Comparison of ENCODE assay signal across 17 cellular contexts in genomic region chr3:12963184-12963868, GRCh38.
DNase-seq lines count a peak whose midpoint lies in the region; ATAC-seq and TF ChIP-seq lines count a peak whose summit lies in the region.
"Had no signal": no experiment of that assay in that cellular context is flagged by ENCODE, and none has a peak within 500 bp of the region (broad histone marks: within the 10 kb centered on the region; RNA-seq: fewer than 3 reads in every experiment).

No MANE protein-coding gene starts in this region.

- CTCF ChIA-PET in activated CD4-positive, alpha-beta T cell treated with anti-CD3 and anti-CD28 coated beads, Interleukin-2, amount 10 ng/mL, durations not matched to agents 7 days and 5 days (lab: Charles Lee) = interaction anchor here (1.1 to 2.7 kb wide), 3 partner anchors 14 to 37 kb away, joined by 3 to 10 read pairs (median 3); no protein-coding TSS in a partner anchor

- POLR2A ChIA-PET in activated CD4-positive, alpha-beta T cell treated with anti-CD3 and anti-CD28 coated beads, Interleukin-2, amount 10 ng/mL, durations not matched to agents 7 days and 5 days (lab: Charles Lee) = no interaction called here

- no peaks in the 10 kb centered on the region for H3K9me3 ChIP-seq in T-helper 17 cell (ENCODE audit: control insufficient read depth, low read length, poor library complexity, severe bottlenecking)
- no peaks in the 10 kb centered on the region for H3K9me3 ChIP-seq in colonic mucosa
- H3K9me3 ChIP-seq: A549, prostate gland, transverse colon had no signal

- peak; percentile 39 for DNase-seq in activated CD4-positive, alpha-beta T cell treated with anti-CD3 and anti-CD28 coated beads, Interleukin-2, amount 10 ng/mL, durations not matched to agents 7 days and 5 days
- no peak for DNase-seq in activated CD4-positive, alpha-beta T cell treated with anti-CD3 and anti-CD28 coated beads for 1 hour
- DNase-seq in T-helper 17 cell = no peak
- no peak for DNase-seq in dorsolateral prefrontal cortex
- peak; percentile 61 for DNase-seq in stimulated activated CD8-positive, alpha-beta memory T cell treated with anti-CD3 and anti-CD28 coated beads, Interleukin-4, amount 100 ng/mL, for 48 hours
- DNase-seq in colonic mucosa = no peak
- DNase-seq in progenitor cell of endocrine pancreas (ENCODE audit: low spot score, unreplicated experiment) = no peak
- DNase-seq: activated CD8-positive, alpha-beta memory T cell treated with anti-CD3 and anti-CD28 coated beads for 24 hours; DMS 273 treated with DMSO at 0.1 percent for 48 hours; H7; NCI-H2171 treated with DMSO at 0.1 percent for 48 hours; OCI-M1; transverse colon had no signal

- H3K36me3 Mint-ChIP-seq in activated CD4-positive, alpha-beta T cell treated with anti-CD3 and anti-CD28 coated beads, Interleukin-2, amount 10 ng/mL, durations not matched to agents 7 days and 5 days (ENCODE audit: low read depth) = peaks cover 24% of the 10 kb centered on the region
- H3K36me3 Mint-ChIP-seq in T-helper 17 cell (ENCODE audit: low read depth) (peaks cover 2% of the 10 kb centered on the region), progenitor cell of endocrine pancreas (ENCODE audit: insufficient read depth) (no peaks in the 10 kb centered on the region)

- no peak overlapping the region for H3K9ac ChIP-seq in colonic mucosa (ENCODE audit: low read depth in 2 of 2, low read length in 2 of 2)

- H3K27me3 Mint-ChIP-seq in activated CD4-positive, alpha-beta T cell treated with anti-CD3 and anti-CD28 coated beads, Interleukin-2, amount 10 ng/mL, durations not matched to agents 7 days and 5 days = no peaks in the 10 kb centered on the region
- H3K27me3 Mint-ChIP-seq in T-helper 17 cell (no peaks in the 10 kb centered on the region), progenitor cell of endocrine pancreas (peaks cover under 1% of the 10 kb centered on the region)
- H3K27me3 Mint-ChIP-seq: memory B cell had no signal

- peak overlapping the region in 1 of 59 donors; percentile 9 for H3K4me3 ChIP-seq in dorsolateral prefrontal cortex
- H3K4me3 ChIP-seq in colonic mucosa = no peak overlapping the region
- H3K4me3 ChIP-seq: A549, prostate gland, transverse colon had no signal

- no peaks in the 10 kb centered on the region for H3K9me3 Mint-ChIP-seq in activated CD4-positive, alpha-beta T cell treated with anti-CD3 and anti-CD28 coated beads, Interleukin-2, amount 10 ng/mL, durations not matched to agents 7 days and 5 days
- no peaks in the 10 kb centered on the region for H3K9me3 Mint-ChIP-seq in progenitor cell of endocrine pancreas (ENCODE audit: low read depth)
- H3K9me3 Mint-ChIP-seq: memory B cell had no signal

- no peaks in the 10 kb centered on the region for H3K36me3 ChIP-seq in colonic mucosa
- H3K36me3 ChIP-seq: prostate gland, transverse colon had no signal

- H3K27ac ChIP-seq in dorsolateral prefrontal cortex (peak overlapping the region in 43 of 59 donors; percentile 10 to 86 (median 68)), colonic mucosa (no peak overlapping the region)
- H3K27ac ChIP-seq: A549 had no signal

- TF ChIP-seq CTCF in dorsolateral prefrontal cortex (IDR thresholded peaks at IDR 0.05 in 54 of 56, conservative IDR thresholded peaks at IDR 0.05 in 2 of 56; ENCODE audit: low read depth in 1 of 56, partially characterized antibody in 56 of 56) (no peak), colonic mucosa (IDR thresholded peaks at IDR 0.05) (no peak), progenitor cell of endocrine pancreas (IDR thresholded peaks at IDR 0.05; ENCODE audit: unreplicated experiment) (no peak)

- no peak overlapping the region for H3K4me3 Mint-ChIP-seq in activated CD4-positive, alpha-beta T cell treated with anti-CD3 and anti-CD28 coated beads, Interleukin-2, amount 10 ng/mL, durations not matched to agents 7 days and 5 days
- H3K4me3 Mint-ChIP-seq in T-helper 17 cell = peak overlapping the region; percentile 69
- H3K4me3 Mint-ChIP-seq in progenitor cell of endocrine pancreas (ENCODE audit: low read depth) = no peak overlapping the region
- H3K4me3 Mint-ChIP-seq: memory B cell had no signal

- H3K27me3 ChIP-seq in dorsolateral prefrontal cortex (no peaks in the 10 kb centered on the region), colonic mucosa (no peaks in the 10 kb centered on the region)
- H3K27me3 ChIP-seq: transverse colon had no signal

- peak overlapping the region; percentile 75 for H3K27ac Mint-ChIP-seq in activated CD4-positive, alpha-beta T cell treated with anti-CD3 and anti-CD28 coated beads, Interleukin-2, amount 10 ng/mL, durations not matched to agents 7 days and 5 days
- H3K27ac Mint-ChIP-seq in T-helper 17 cell (peak overlapping the region; percentile 27), progenitor cell of endocrine pancreas (no peak overlapping the region)

- intact Hi-C loops in dorsolateral prefrontal cortex (cut with DNase I) (loop anchor here in 1 of 2 donors (2.0 to 10.0 kb wide), 2 partner anchors 15 to 299 kb away; partner anchors contain the start of gene RAF1), colonic mucosa (cut with DNase I) (no loop called here)

- peaks cover 84% of the 10 kb centered on the region for H3K4me1 Mint-ChIP-seq in activated CD4-positive, alpha-beta T cell treated with anti-CD3 and anti-CD28 coated beads, Interleukin-2, amount 10 ng/mL, durations not matched to agents 7 days and 5 days
- H3K4me1 Mint-ChIP-seq in T-helper 17 cell = peaks cover 74% of the 10 kb centered on the region
- peaks cover 45% of the 10 kb centered on the region for H3K4me1 Mint-ChIP-seq in progenitor cell of endocrine pancreas (ENCODE audit: low read depth)

- no peak for ATAC-seq in T-helper 17 cell
- no peak for ATAC-seq in GM19395 (IDR thresholded peaks at IDR 0.05; ENCODE audit: unreplicated experiment)
- ATAC-seq: A549 had no signal

- H3K4me1 ChIP-seq in colonic mucosa = peaks cover 18% of the 10 kb centered on the region

Comparison
In these comparisons a context has a peak if more than half of its experiments do, and no peak if none do; other contexts are left out.
1. DNase-seq: peak in activated CD4-positive, alpha-beta T cell treated with anti-CD3 and anti-CD28 coated beads, Interleukin-2, amount 10 ng/mL, durations not matched to agents 7 days and 5 days (single experiment) and stimulated activated CD8-positive, alpha-beta memory T cell treated with anti-CD3 and anti-CD28 coated beads, Interleukin-4, amount 100 ng/mL, for 48 hours (single experiment); none in activated CD4-positive, alpha-beta T cell treated with anti-CD3 and anti-CD28 coated beads for 1 hour (single experiment), T-helper 17 cell (0 of 3), dorsolateral prefrontal cortex (0 of 10), colonic mucosa (single experiment) and progenitor cell of endocrine pancreas (single experiment).